8 cellular contexts compared by ENCODE assay signal in genomic region chr10:13439771-13440708, GRCh38.
DNase-seq lines count a peak whose midpoint lies in the region; ATAC-seq and TF ChIP-seq lines count a peak whose summit lies in the region.

No MANE protein-coding gene starts in this region.

- no peak for ATAC-seq in HG02840 (IDR thresholded peaks at IDR 0.05; ENCODE audit: low FRiP score, unreplicated experiment)

- H3K9me3 ChIP-seq in Karpas-422 (ENCODE audit: low read length) (no peaks in the 10 kb centered on the region), hepatocyte (ENCODE audit: low read depth) (no peaks in the 10 kb centered on the region)

- H3K4me3 ChIP-seq in AG09309 (ENCODE audit: control insufficient read depth, low read depth, low read length) (peak overlapping the region; percentile 17), Karpas-422 (ENCODE audit: low read length) (no peak overlapping the region), hepatocyte (peak overlapping the region; percentile 17), skeletal muscle cell (ENCODE audit: low read depth, low read length) (peak overlapping the region; percentile 31)

- H3K9me2 ChIP-seq in Karpas-422 (replicated peaks; ENCODE audit: insufficient read depth, low read length) (no peaks in the 10 kb centered on the region), hepatocyte (replicated peaks; ENCODE audit: insufficient read depth) (no peaks in the 10 kb centered on the region)

- H3K4me2 ChIP-seq in Karpas-422 (ENCODE audit: low read depth, low read length, poor library complexity, severe bottlenecking) = no peak overlapping the region
- peak overlapping the region; percentile 91 for H3K4me2 ChIP-seq in hepatocyte

- H3K27me3 ChIP-seq in Karpas-422 (ENCODE audit: low read length) (no peaks in the 10 kb centered on the region), hepatocyte (peaks cover 20% of the 10 kb centered on the region)

- DNase-seq in AG09309 (ENCODE audit: low read depth) = no peak
- peak; percentile 65 for DNase-seq in GM19240 (ENCODE audit: insufficient read length, low spot score)
- DNase-seq in Karpas-422 = peak; percentile 76
- peak; percentile 19 to 57 (median 55) for DNase-seq in T-helper 1 cell
- DNase-seq in activated naive CD8-positive, alpha-beta T cell treated with anti-CD3 and anti-CD28 coated beads, Interleukin-2, amount 50 U/mL, for 16 hours (ENCODE audit: low read depth, low spot score) = peak; percentile 26
- peak; percentile 79 for DNase-seq in hepatocyte (ENCODE audit: low spot score)
- DNase-seq in skeletal muscle cell (ENCODE audit: low read depth) = no peak

- H2AFZ ChIP-seq in Karpas-422 (ENCODE audit: low read length) (peak overlapping the region; percentile 63), hepatocyte (peak overlapping the region; percentile 73)

- H3K27ac ChIP-seq in Karpas-422 (ENCODE audit: low read length) (no peak overlapping the region), hepatocyte (no peak overlapping the region)

- peak overlapping the region; percentile 23; the same call in 1 of the 2 replicates for H3K9ac ChIP-seq in Karpas-422 (ENCODE audit: low read length)

- H3K4me1 ChIP-seq in Karpas-422 (ENCODE audit: low read length) (peaks cover 5% of the 10 kb centered on the region), hepatocyte (ENCODE audit: insufficient read depth) (peaks cover 6% of the 10 kb centered on the region)

- WGBS in hepatocyte (ENCODE audit: low lambda C conversion rate, missing lambda C conversion rate) = 14% methylated on average over 46 of the region's 46 CpGs

- H3K79me2 ChIP-seq in Karpas-422 (ENCODE audit: low read length) (no peaks in the 10 kb centered on the region), hepatocyte (no peaks in the 10 kb centered on the region)

- TF ChIP-seq CTCF in AG09309 (IDR thresholded peaks at IDR 0.05; ENCODE audit: control insufficient read depth, insufficient read depth, low read depth, low read length, missing control alignments) (peak; percentile 83), hepatocyte (IDR thresholded peaks at IDR 0.05; ENCODE audit: poor library complexity) (peak; percentile 96)

- H3K36me3 ChIP-seq in Karpas-422 (ENCODE audit: insufficient read depth, low read length) = no peaks in the 10 kb centered on the region
- no peaks in the 10 kb centered on the region for H3K36me3 ChIP-seq in hepatocyte (replicated peaks; ENCODE audit: insufficient read depth, low read depth)

- H4K20me1 ChIP-seq in Karpas-422 (ENCODE audit: insufficient read depth, low read depth, low read length) (no peaks in the 10 kb centered on the region), hepatocyte (ENCODE audit: insufficient read depth, poor library complexity, severe bottlenecking) (no peaks in the 10 kb centered on the region)

Comparison
In these comparisons a context has a peak if more than half of its experiments do, and no peak if none do; other contexts are left out.
1. DNase-seq: peak in GM19240 (single experiment), Karpas-422 (single experiment), T-helper 1 cell (5 of 5), activated naive CD8-positive, alpha-beta T cell treated with anti-CD3 and anti-CD28 coated beads, Interleukin-2, amount 50 U/mL, for 16 hours (single experiment) and hepatocyte (single experiment); none in AG09309 (single experiment) and skeletal muscle cell (single experiment).